In genomic region chr6:136783495-136784270, GRCh38 we compare ENCODE assay signal across 7 cellular contexts. TPM values are rescaled to one million over a fixed set of nuclear protein-coding genes. Genes with fewer than 3 reads are reported as not detected.
DNase-seq lines count a peak whose midpoint lies in the region; ATAC-seq and TF ChIP-seq lines count a peak whose summit lies in the region.

No MANE protein-coding gene starts in this region.

- H3K9me3 Mint-ChIP-seq in immature natural killer cell, result peaks cover 0 to 3% (median 0%) of the 10 kb centered on the region in 6 donors

- peaks cover 78 to 88% of the 10 kb centered on the region in 2 donors for H3K4me1 Mint-ChIP-seq in immature natural killer cell

- peak overlapping the region; percentile 88 to 97 (median 95) for H3K27ac Mint-ChIP-seq in immature natural killer cell

- DNase-seq in SIG-M5 (lab: John Stamatoyannopoulos, UW) (peak; percentile 71), immature natural killer cell (peak; percentile 41 to 50 (median 41)), AG08395 (ENCODE audit: low spot score) (no peak), NCI-H2171 treated with DMSO at 0.1 percent for 48 hours (lab: John Stamatoyannopoulos, UW) (no peak)
- DNase-seq in activated CD4-positive, alpha-beta T cell treated with anti-CD3 and anti-CD28 coated beads for 4 hours, result no peak

- peaks cover 4 to 9% (median 5%) of the 10 kb centered on the region in 3 donors for H3K27me3 Mint-ChIP-seq in immature natural killer cell (ENCODE audit: low read depth in 3 of 3)

- in situ Hi-C loops in GM18951 (cut with MboI; ENCODE audit: low sequenced_read_pairs, unreplicated experiment), result no loop called here

- peaks cover 0 to 22% (median 20%) of the 10 kb centered on the region in 3 donors for H3K36me3 Mint-ChIP-seq in immature natural killer cell

- TF ChIP-seq POLR2A in GM18951 (IDR thresholded peaks at IDR 0.05; ENCODE audit: extremely low read depth, insufficient read depth, insufficient read length), result peak; percentile 38

- peak; percentile 77 for ATAC-seq in HG02938 (IDR thresholded peaks at IDR 0.05; ENCODE audit: unreplicated experiment)

- H3K4me3 Mint-ChIP-seq in immature natural killer cell, result peak overlapping the region; percentile 89 to 94 (median 92)

RNA-seq across cellular contexts. Expression of gene MAP3K5, which starts 8.6 kb away (rescaled TPM):
- polyA plus RNA-seq in immature natural killer cell, result 10 to 100 TPM in 1 of 3 donors, 1 to 10 TPM in 2; 5.5 to 13.8 (median 6.2) TPM

RNA-seq across cellular contexts. Expression of gene PEX7, which starts 38.7 kb away (rescaled TPM):
- polyA plus RNA-seq in immature natural killer cell, result 1 to 10 TPM; 2.2 to 3.9 (median 2.9) TPM

Comparison
In these comparisons a context has a peak if more than half of its experiments do, and no peak if none do; other contexts are left out.
1. DNase-seq: peak in SIG-M5 (single experiment) and immature natural killer cell (3 of 3); none in AG08395 (single experiment), NCI-H2171 treated with DMSO at 0.1 percent for 48 hours (single experiment) and activated CD4-positive, alpha-beta T cell treated with anti-CD3 and anti-CD28 coated beads for 4 hours (0 of 2).